Comparison of ENCODE assay signal across 26 cellular contexts in the genomic region with DNA sequence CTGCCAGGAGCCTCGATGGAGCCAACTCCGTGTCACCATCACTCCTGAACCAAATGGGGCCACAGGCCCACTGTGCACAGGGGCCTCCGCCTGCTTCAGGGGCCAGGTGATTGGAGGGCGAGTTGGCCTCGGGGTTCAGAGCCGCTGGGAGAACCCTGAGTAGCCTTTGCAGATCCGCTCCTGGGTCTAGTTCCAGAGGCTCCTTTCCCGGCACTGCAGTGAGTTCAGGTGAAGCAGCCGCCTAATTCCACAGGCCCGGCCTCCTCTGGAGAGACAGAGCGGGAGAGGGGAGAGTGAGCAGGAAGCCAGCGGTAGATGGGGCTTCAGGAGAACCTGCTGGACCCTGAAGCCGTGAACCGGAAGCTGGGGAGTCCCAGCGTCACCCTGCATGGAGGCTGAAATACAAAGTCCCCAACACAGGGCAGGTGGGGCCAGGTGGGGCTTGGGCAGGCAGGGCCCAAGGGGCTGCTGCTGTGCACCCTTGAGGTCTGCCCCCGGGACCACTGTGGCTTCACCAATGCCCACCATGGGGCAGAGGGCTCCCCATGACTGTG. TPM values are rescaled to one million over a fixed set of nuclear protein-coding genes. Genes with fewer than 3 reads are reported as not detected.
DNase-seq lines count a peak whose midpoint lies in the region; ATAC-seq, FAIRE-seq and TF ChIP-seq lines count a peak whose summit lies in the region.
"Had no signal": no experiment of that assay in that cellular context is flagged by ENCODE, and none has a peak within 500 bp of the region (broad histone marks: within the 10 kb centered on the region; RNA-seq: fewer than 3 reads in every experiment).

No MANE protein-coding gene starts in this region.

- peaks cover 96% of the 10 kb centered on the region for H4K20me1 ChIP-seq in BLaER1
- H4K20me1 ChIP-seq in GM12878 (ENCODE audit: control insufficient read depth, insufficient read depth), result no peaks in the 10 kb centered on the region

- TF ChIP-seq EP300 in GM12878 (IDR thresholded peaks at IDR 0.05; ENCODE audit: borderline replicate concordance in 1 of 2, control insufficient read depth in 1 of 2, low read depth in 2 of 2, low read length in 2 of 2), result no peak

- intact Hi-C loops in GM12878 (cut with micrococcal nuclease; ENCODE audit: unreplicated experiment) (no loop called here), left ventricle myocardium superior (cut with micrococcal nuclease) (no loop called here)

- no peaks in the 10 kb centered on the region for H3K4me1 Mint-ChIP-seq in osteocyte (ENCODE audit: unreplicated experiment)

- peaks cover 28% of the 10 kb centered on the region for H3K4me1 ChIP-seq in BLaER1
- H3K4me1 ChIP-seq in HUES64 (ENCODE audit: insufficient read depth, low read length), result no peaks in the 10 kb centered on the region
- H3K4me1 ChIP-seq in GM12878 (ENCODE audit: control insufficient read depth, insufficient read depth, low read length), result peaks cover 13% of the 10 kb centered on the region
- H3K4me1 ChIP-seq: SJCRH30 had no signal

- peaks cover 95% of the 10 kb centered on the region for H3K36me3 ChIP-seq in BLaER1
- peaks cover 27% of the 10 kb centered on the region for H3K36me3 ChIP-seq in HUES64 (ENCODE audit: insufficient read depth, low read length)
- H3K36me3 ChIP-seq in GM12878 (ENCODE audit: control insufficient read depth in 2 of 2, insufficient read depth in 2 of 2, low read length in 1 of 2), result peaks cover 9 to 15% of the 10 kb centered on the region in 2 experiments; a peak in 3 of 4 replicates

- H3K79me2 ChIP-seq in GM12878 (ENCODE audit: control insufficient read depth, insufficient read depth, low read length), result no peaks in the 10 kb centered on the region

- H3K4me3 Mint-ChIP-seq in osteocyte (ENCODE audit: unreplicated experiment), result no peak overlapping the region
- H3K4me3 Mint-ChIP-seq: CD4-positive, alpha-beta memory T cell; GM23338 had no signal

- no TSS peak for BruUV-seq in GM12878 (replicated peaks; lab: Mats Ljungman, UMichigan)

- RAD21 ChIA-PET in GM12878 (lab: Charles Lee; ENCODE audit: unreplicated experiment), result interaction anchor here (2.9 kb wide), 1 partner anchor 66 kb away, joined by 15 read pairs; no protein-coding TSS in a partner anchor

- TF ChIP-seq POLR2A in GM12878 (IDR thresholded peaks at IDR 0.05; ENCODE audit: low read depth, low read length), result 0 out of 2 replicates have a peak, but pooled peaks have one; percentile 28

- ATAC-seq in GM12878, result no peak
- ATAC-seq in left ventricle myocardium superior, result no peak
- ATAC-seq: A549, GM23338, HCT116 had no signal

- peak overlapping the region; percentile 18; the same call in 1 of the 2 replicates for H3K9ac ChIP-seq in BLaER1
- peak overlapping the region; percentile 14; the same call in 1 of the 2 replicates for H3K9ac ChIP-seq in HUES64 (ENCODE audit: low read depth, low read length)
- 0 out of 2 replicates have a peak overlapping the region, but pooled peaks have one; percentile 13 for H3K9ac ChIP-seq in GM12878 (ENCODE audit: control insufficient read depth, insufficient read depth, low read length)
- H3K9ac ChIP-seq: KMS-11 had no signal

- H3K36me3 Mint-ChIP-seq in osteocyte (ENCODE audit: unreplicated experiment), result peaks cover 19% of the 10 kb centered on the region

- H3K9me3 ChIP-seq in BLaER1, result no peaks in the 10 kb centered on the region
- no peaks in the 10 kb centered on the region for H3K9me3 ChIP-seq in HUES64 (ENCODE audit: insufficient read depth, low read depth, low read length)
- no peaks in the 10 kb centered on the region for H3K9me3 ChIP-seq in GM12878 (replicated peaks; ENCODE audit: control insufficient read depth, insufficient read depth, low read length)
- H3K9me3 ChIP-seq: A549, Peyer's patch, SJCRH30 had no signal

- SMC1A ChIA-PET in GM12878 (lab: Charles Lee; ENCODE audit: uncharacterized antibody, unreplicated experiment), result interaction anchor here (1.0 to 1.6 kb wide), 2 partner anchors 30 to 62 kb away, joined by 3 read pairs; no protein-coding TSS in a partner anchor

- H3K4me3 ChIP-seq in BLaER1 (no peak overlapping the region), HUES64 (ENCODE audit: low read length) (no peak overlapping the region), GM12878 (no peak overlapping the region)
- H3K4me3 ChIP-seq: A549, GM23338, Peyer's patch, SJCRH30 had no signal

- no peak for TF ChIP-seq RAD21 in GM12878 (IDR thresholded peaks at IDR 0.05; ENCODE audit: insufficient read depth, low read depth, low read length)

- 92% methylated on average over 16 of the region's 16 CpGs for WGBS in HUES64
- 53% methylated on average over 16 of the region's 16 CpGs for WGBS in GM12878 (ENCODE audit: insufficient coverage, insufficient replicate concordance, low lambda C conversion rate, missing lambda C conversion rate)

- POLR2A ChIA-PET in GM12878 (lab: Charles Lee), result no interaction called here

- in situ Hi-C loops in GM12878 (cut with MboI), result loop anchor here (10.0 kb wide), 1 partner anchor 65 kb away; no protein-coding TSS in a partner anchor

- H3K9me3 Mint-ChIP-seq in osteocyte (ENCODE audit: unreplicated experiment), result no peaks in the 10 kb centered on the region
- H3K9me3 Mint-ChIP-seq: CD4-positive, alpha-beta memory T cell; GM23338 had no signal

- no peaks in the 10 kb centered on the region for H3K27me3 ChIP-seq in BLaER1
- no peaks in the 10 kb centered on the region for H3K27me3 ChIP-seq in HUES64 (ENCODE audit: insufficient read depth, low read length)
- H3K27me3 ChIP-seq in GM12878 (replicated peaks in 1 of 2; ENCODE audit: control insufficient read depth in 2 of 2, insufficient read depth in 2 of 2, low read length in 1 of 2), result no peaks in the 10 kb centered on the region
- H3K27me3 ChIP-seq: Peyer's patch, SJCRH30 had no signal

- peak overlapping the region; percentile 18 for H3K27ac Mint-ChIP-seq in osteocyte (ENCODE audit: unreplicated experiment)
- H3K27ac Mint-ChIP-seq: GM23338 had no signal

- H2AFZ ChIP-seq in GM12878 (ENCODE audit: control insufficient read depth, low read depth, low read length), result peak overlapping the region; percentile 39; the same call in 1 of the 2 replicates
- H2AFZ ChIP-seq: GM23338 had no signal

- no peak for TF ChIP-seq CTCF in GM12878 (IDR thresholded peaks at IDR 0.05 in 2 of 3, conservative IDR thresholded peaks at IDR 0.05 in 1 of 3; ENCODE audit: control insufficient read depth in 2 of 3, extremely low read depth in 1 of 3, insufficient read depth in 1 of 3, low read depth in 3 of 3, low read length in 3 of 3)
- TF ChIP-seq CTCF in osteocyte (IDR thresholded peaks at IDR 0.05), result no peak

- H3K27me3 Mint-ChIP-seq in osteocyte (ENCODE audit: unreplicated experiment), result no peaks in the 10 kb centered on the region
- H3K27me3 Mint-ChIP-seq: CD4-positive, alpha-beta memory T cell had no signal

- no peak for FAIRE-seq in GM12878 (lab: Jason Lieb, UNC)
- FAIRE-seq: A549, GM12891 had no signal

- H3K27ac ChIP-seq in BLaER1, result no peak overlapping the region
- no peak overlapping the region for H3K27ac ChIP-seq in HUES64 (ENCODE audit: low read depth, low read length)
- H3K27ac ChIP-seq in GM12878 (ENCODE audit: control insufficient read depth, insufficient read depth), result peak overlapping the region; percentile 52
- H3K27ac ChIP-seq: A549, HL-60, KMS-11, SJCRH30 had no signal

- H3K4me2 ChIP-seq in BLaER1, result peak overlapping the region; percentile 83
- no peak overlapping the region; the same call in 1 of the 2 replicates for H3K4me2 ChIP-seq in GM12878 (ENCODE audit: control insufficient read depth, insufficient read depth)
- H3K4me2 ChIP-seq: A549, GM23338, KMS-11 had no signal

- CTCF ChIA-PET in GM12878 (lab: Yijun Ruan, JAX), result interaction anchor here (0.5 to 9.5 kb wide), 3 partner anchors 15 to 297 kb away, joined by 3 to 91 read pairs (median 3); no protein-coding TSS in a partner anchor

- DNase-seq in GM12878 (ENCODE audit: low read depth, low spot score) (no peak), osteocyte (ENCODE audit: extremely low spot score, unreplicated experiment) (no peak), left ventricle myocardium superior (no peak), epidermal melanocyte (ENCODE audit: insufficient read length, low spot score) (no peak), medulla oblongata (ENCODE audit: extremely low spot score) (no peak)
- DNase-seq: CD4-positive, alpha-beta memory T cell; DND-41; IMR-90; NCI-H1694; NCI-H2081; NCI-H2171; NCI-H345; NCI-H524 treated with DMSO at 0.1 percent for 48 hours; SJCRH30 had no signal

RNA-seq across cellular contexts. Expression of gene DRD4, which starts 22.5 kb away (rescaled TPM):
- 2.0 TPM for polyA plus RNA-seq in HUES64 (2013, experiment 1 of 2)
- polyA plus RNA-seq in HUES64 (2013, experiment 2 of 2), result 2.2 TPM
- total RNA-seq in GM12878 (2013; cell fraction: nucleolus; rRNA removed), result 0.37 and 0.40 TPM in 2 replicates
- not detected in 2 replicates for total RNA-seq in GM12878 (2014; rRNA removed)
- total RNA-seq in GM12878 (2014; rRNA removed; fragmentation: Illumina TruSeq; extraction: Trizol), result not detected in 2 replicates
- total RNA-seq in GM12878 (2021), result 0.24 TPM in 1 of 2 replicates, not detected in the other
- not detected for polyA plus RNA-seq in GM12878 (2011; ENCODE audit: low read depth)
- polyA plus RNA-seq in GM12878 (2011; rRNA removed), result not detected in 2 replicates
- polyA plus RNA-seq in GM12878 (2011; cell fraction: cytosol; rRNA removed), result not detected in 2 replicates
- 0.07 and 0.12 TPM in 2 replicates for polyA plus RNA-seq in GM12878 (2011; cell fraction: nucleus; rRNA removed)
- polyA plus RNA-seq in GM12878 (2012), result 0.08 and 0.26 TPM in 2 replicates
- not detected in 2 replicates for polyA plus RNA-seq in GM12878 (2014; fragmentation: Illumina TruSeq; extraction: Trizol)
- polyA plus RNA-seq in GM12878 (2014; fragmentation: Nextera tagmentation; extraction: Ambion mirVana), result not detected
- polyA plus RNA-seq in GM12878 (2014; rRNA removed), result not detected in 2 replicates
- not detected for polyA plus RNA-seq in GM12878 (2016; fragmentation: Nextera tagmentation; extraction: Ambion mirVana)
- not detected in 2 replicates for polyA minus RNA-seq in GM12878 (2011; rRNA and poly(A)+ RNA removed)
- not detected in 2 replicates for polyA minus RNA-seq in GM12878 (2011; cell fraction: cytosol; rRNA and poly(A)+ RNA removed)
- 0.29 TPM in 1 of 2 replicates, not detected in the other for polyA minus RNA-seq in GM12878 (2011; cell fraction: nucleus; rRNA and poly(A)+ RNA removed)
- 1.7 and 1.8 TPM in 2 replicates for total RNA-seq in osteocyte
- not detected for total RNA-seq in left ventricle myocardium superior
- total RNA-seq: IMR-90, SJCRH30 had no signal
- polyA plus RNA-seq: A549; BJ; CD4-positive, alpha-beta memory T cell; IMR-90 had no signal

RNA-seq across cellular contexts. Expression of gene SCT, which starts 32.6 kb away (rescaled TPM):
- polyA plus RNA-seq in HUES64 (2013, experiment 1 of 2), result 1.7 TPM
- polyA plus RNA-seq in HUES64 (2013, experiment 2 of 2), result not detected
- total RNA-seq in GM12878 (2013; cell fraction: nucleolus; rRNA removed), result not detected in 2 replicates
- not detected in 2 replicates for total RNA-seq in GM12878 (2014; rRNA removed)
- total RNA-seq in GM12878 (2014; rRNA removed; fragmentation: Illumina TruSeq; extraction: Trizol), result not detected in 2 replicates
- not detected in 2 replicates for total RNA-seq in GM12878 (2021)
- polyA plus RNA-seq in GM12878 (2011; ENCODE audit: low read depth), result not detected
- not detected in 2 replicates for polyA plus RNA-seq in GM12878 (2011; rRNA removed)
- polyA plus RNA-seq in GM12878 (2011; cell fraction: cytosol; rRNA removed), result not detected in 2 replicates
- not detected in 2 replicates for polyA plus RNA-seq in GM12878 (2011; cell fraction: nucleus; rRNA removed)
- polyA plus RNA-seq in GM12878 (2012), result not detected in 2 replicates
- not detected in 2 replicates for polyA plus RNA-seq in GM12878 (2014; fragmentation: Illumina TruSeq; extraction: Trizol)
- not detected for polyA plus RNA-seq in GM12878 (2014; fragmentation: Nextera tagmentation; extraction: Ambion mirVana)
- polyA plus RNA-seq in GM12878 (2014; rRNA removed), result not detected in 2 replicates
- polyA plus RNA-seq in GM12878 (2016; fragmentation: Nextera tagmentation; extraction: Ambion mirVana), result not detected
- polyA minus RNA-seq in GM12878 (2011; rRNA and poly(A)+ RNA removed), result not detected in 2 replicates
- not detected in 2 replicates for polyA minus RNA-seq in GM12878 (2011; cell fraction: cytosol; rRNA and poly(A)+ RNA removed)
- not detected in 2 replicates for polyA minus RNA-seq in GM12878 (2011; cell fraction: nucleus; rRNA and poly(A)+ RNA removed)
- total RNA-seq in osteocyte, result not detected in 2 replicates
- not detected for total RNA-seq in left ventricle myocardium superior
- total RNA-seq: CD4-positive, alpha-beta memory T cell; GM23338; HT-29; IMR-90; OCI-LY7; SJCRH30 had no signal
- polyA plus RNA-seq: A549; BJ; CD4-positive, alpha-beta memory T cell; IMR-90 had no signal

RNA-seq across cellular contexts. Expression of gene CDHR5, which starts 34.9 kb away (rescaled TPM):
- polyA plus RNA-seq in HUES64 (2013, experiment 1 of 2), result not detected
- not detected for polyA plus RNA-seq in HUES64 (2013, experiment 2 of 2)
- total RNA-seq in GM12878 (2013; cell fraction: nucleolus; rRNA removed), result not detected in 2 replicates
- 0.05 TPM in 1 of 2 replicates, not detected in the other for total RNA-seq in GM12878 (2014; rRNA removed)
- total RNA-seq in GM12878 (2014; rRNA removed; fragmentation: Illumina TruSeq; extraction: Trizol), result not detected in 2 replicates
- total RNA-seq in GM12878 (2021), result 0.40 TPM in 1 of 2 replicates, not detected in the other
- polyA plus RNA-seq in GM12878 (2011; ENCODE audit: low read depth), result not detected
- polyA plus RNA-seq in GM12878 (2011; rRNA removed), result not detected in 2 replicates
- not detected in 2 replicates for polyA plus RNA-seq in GM12878 (2011; cell fraction: cytosol; rRNA removed)
- polyA plus RNA-seq in GM12878 (2011; cell fraction: nucleus; rRNA removed), result not detected in 2 replicates
- 0.11 and 0.19 TPM in 2 replicates for polyA plus RNA-seq in GM12878 (2012)
- not detected in 2 replicates for polyA plus RNA-seq in GM12878 (2014; fragmentation: Illumina TruSeq; extraction: Trizol)
- not detected for polyA plus RNA-seq in GM12878 (2014; fragmentation: Nextera tagmentation; extraction: Ambion mirVana)
- polyA plus RNA-seq in GM12878 (2014; rRNA removed), result 0.06 TPM in 1 of 2 replicates, not detected in the other
- not detected for polyA plus RNA-seq in GM12878 (2016; fragmentation: Nextera tagmentation; extraction: Ambion mirVana)
- polyA minus RNA-seq in GM12878 (2011; rRNA and poly(A)+ RNA removed), result not detected in 2 replicates
- not detected in 2 replicates for polyA minus RNA-seq in GM12878 (2011; cell fraction: cytosol; rRNA and poly(A)+ RNA removed)
- not detected in 2 replicates for polyA minus RNA-seq in GM12878 (2011; cell fraction: nucleus; rRNA and poly(A)+ RNA removed)
- total RNA-seq in osteocyte, result not detected in 2 replicates
- total RNA-seq in left ventricle myocardium superior, result not detected
- total RNA-seq: CD4-positive, alpha-beta memory T cell; GM23338; IMR-90; OCI-LY7; SJCRH30 had no signal
- polyA plus RNA-seq: BJ; CD4-positive, alpha-beta memory T cell; GM23338; IMR-90 had no signal

RNA-seq across cellular contexts. Expression of gene DEAF1, which starts 35.4 kb away (rescaled TPM):
- polyA plus RNA-seq in HUES64 (2013, experiment 1 of 2), result 41.2 TPM
- 53.1 TPM for polyA plus RNA-seq in HUES64 (2013, experiment 2 of 2)
- 64.8 and 65.6 TPM in 2 replicates for total RNA-seq in GM12878 (2013; cell fraction: nucleolus; rRNA removed)
- total RNA-seq in GM12878 (2014; rRNA removed), result 47.6 and 48.6 TPM in 2 replicates
- 21.2 and 23.0 TPM in 2 replicates for total RNA-seq in GM12878 (2014; rRNA removed; fragmentation: Illumina TruSeq; extraction: Trizol)
- total RNA-seq in GM12878 (2021), result 51.3 and 57.1 TPM in 2 replicates
- polyA plus RNA-seq in GM12878 (2011; ENCODE audit: low read depth), result 7.2 TPM
- polyA plus RNA-seq in GM12878 (2011; rRNA removed), result 10.2 and 21.6 TPM in 2 replicates
- polyA plus RNA-seq in GM12878 (2011; cell fraction: cytosol; rRNA removed), result 37.2 and 47.3 TPM in 2 replicates
- polyA plus RNA-seq in GM12878 (2011; cell fraction: nucleus; rRNA removed), result 31.1 and 35.9 TPM in 2 replicates
- 23.4 and 29.5 TPM in 2 replicates for polyA plus RNA-seq in GM12878 (2012)
- 4.4 and 17.1 TPM in 2 replicates for polyA plus RNA-seq in GM12878 (2014; fragmentation: Illumina TruSeq; extraction: Trizol)
- 1 to 10 TPM in 1 of 2 experiments, under 1 TPM in 1; 0.68 to 5.5 TPM for polyA plus RNA-seq in GM12878 (2014; fragmentation: Nextera tagmentation; extraction: Ambion mirVana)
- 43.7 and 51.5 TPM in 2 replicates for polyA plus RNA-seq in GM12878 (2014; rRNA removed)
- polyA plus RNA-seq in GM12878 (2016; fragmentation: Nextera tagmentation; extraction: Ambion mirVana), result 10 to 100 TPM; 28.8 to 41.0 TPM
- polyA minus RNA-seq in GM12878 (2011; rRNA and poly(A)+ RNA removed), result 18.2 and 35.1 TPM in 2 replicates
- 21.3 and 22.6 TPM in 2 replicates for polyA minus RNA-seq in GM12878 (2011; cell fraction: cytosol; rRNA and poly(A)+ RNA removed)
- polyA minus RNA-seq in GM12878 (2011; cell fraction: nucleus; rRNA and poly(A)+ RNA removed), result 10.5 and 23.0 TPM in 2 replicates
- 113 and 121 TPM in 2 replicates for total RNA-seq in osteocyte
- total RNA-seq in left ventricle myocardium superior, result 15.9 TPM

RNA-seq across cellular contexts. Expression of gene TMEM80, which starts 36.0 kb away (rescaled TPM):
- 13.7 TPM for polyA plus RNA-seq in HUES64 (2013, experiment 1 of 2)
- 17.6 TPM for polyA plus RNA-seq in HUES64 (2013, experiment 2 of 2)
- total RNA-seq in GM12878 (2013; cell fraction: nucleolus; rRNA removed), result 27.5 and 32.1 TPM in 2 replicates
- total RNA-seq in GM12878 (2014; rRNA removed) (21.9 and 22.1 TPM in 2 replicates), GM12878 (2014; rRNA removed; fragmentation: Illumina TruSeq; extraction: Trizol) (11.6 and 11.9 TPM in 2 replicates), GM12878 (2021) (16.5 and 19.5 TPM in 2 replicates), osteocyte (43.9 and 45.2 TPM in 2 replicates), left ventricle myocardium superior (9.0 TPM)
- 7.6 TPM for polyA plus RNA-seq in GM12878 (2011; ENCODE audit: low read depth)
- polyA plus RNA-seq in GM12878 (2011; rRNA removed) (30.7 and 36.6 TPM in 2 replicates), GM12878 (2014; fragmentation: Illumina TruSeq; extraction: Trizol) (8.0 and 14.9 TPM in 2 replicates), GM12878 (2014; fragmentation: Nextera tagmentation; extraction: Ambion mirVana) (1 to 10 TPM; 6.7 to 8.8 TPM), GM12878 (2014; rRNA removed) (28.3 and 29.8 TPM in 2 replicates), GM12878 (2016; fragmentation: Nextera tagmentation; extraction: Ambion mirVana) (10 to 100 TPM; 28.4 to 30.9 TPM)
- polyA plus RNA-seq in GM12878 (2011; cell fraction: cytosol; rRNA removed), result 28.5 and 37.1 TPM in 2 replicates
- polyA plus RNA-seq in GM12878 (2011; cell fraction: nucleus; rRNA removed), result 45.3 and 46.0 TPM in 2 replicates
- 18.6 and 20.7 TPM in 2 replicates for polyA plus RNA-seq in GM12878 (2012)
- polyA minus RNA-seq in GM12878 (2011; rRNA and poly(A)+ RNA removed), result 6.9 and 10.7 TPM in 2 replicates
- 3.2 and 4.0 TPM in 2 replicates for polyA minus RNA-seq in GM12878 (2011; cell fraction: cytosol; rRNA and poly(A)+ RNA removed)
- 6.6 and 13.6 TPM in 2 replicates for polyA minus RNA-seq in GM12878 (2011; cell fraction: nucleus; rRNA and poly(A)+ RNA removed)
